ENCODE assay signal across 14 cellular contexts in genomic region chr2:101801496-101801895, GRCh38.
DNase-seq lines count a peak whose midpoint lies in the region; ATAC-seq and TF ChIP-seq lines count a peak whose summit lies in the region.
"Had no signal": no experiment of that assay in that cellular context is flagged by ENCODE, and none has a peak within 500 bp of the region (broad histone marks: within the 10 kb centered on the region; RNA-seq: fewer than 3 reads in every experiment).

No MANE protein-coding gene starts in this region.

- H3K36me3 Mint-ChIP-seq in Calu3 (ENCODE audit: insufficient read depth, unreplicated experiment) (peaks cover 22% of the 10 kb centered on the region), mesothelial cell of epicardium (no peaks in the 10 kb centered on the region)

- H3K9me3 ChIP-seq in RWPE2 (ENCODE audit: severe bottlenecking) = no peaks in the 10 kb centered on the region
- no peaks in the 10 kb centered on the region for H3K9me3 ChIP-seq in psoas muscle
- H3K9me3 ChIP-seq: HAP-1 had no signal

- H3K27me3 ChIP-seq in RWPE2 (ENCODE audit: insufficient read depth, poor library complexity, severe bottlenecking) (no peaks in the 10 kb centered on the region), psoas muscle (ENCODE audit: insufficient read depth in 3 of 3, low read length in 2 of 3) (no peaks in the 10 kb centered on the region)

- WGBS in psoas muscle, 3 donors = 38 to 77% (median 45%) methylated on average over 3 of the region's 3 CpGs

- H3K4me1 ChIP-seq in RWPE2 (ENCODE audit: insufficient read depth, poor library complexity, severe bottlenecking) = peaks cover 44% of the 10 kb centered on the region
- H3K4me1 ChIP-seq in psoas muscle = peaks cover 37% of the 10 kb centered on the region

- no peaks in the 10 kb centered on the region for H3K27me3 Mint-ChIP-seq in Calu3 (ENCODE audit: unreplicated experiment)
- no peaks in the 10 kb centered on the region for H3K27me3 Mint-ChIP-seq in mesothelial cell of epicardium (ENCODE audit: low read depth)

- intact Hi-C loops in Calu3 (cut with micrococcal nuclease; ENCODE audit: unreplicated experiment) = no loop called here
- intact Hi-C loops in psoas muscle (cut with DNase I) = no loop called here

- no peak for TF ChIP-seq CTCF in Calu3 (IDR thresholded peaks at IDR 0.05; ENCODE audit: unreplicated experiment)
- TF ChIP-seq CTCF in RWPE2 (IDR thresholded peaks at IDR 0.05; ENCODE audit: poor library complexity, severe bottlenecking) = no peak
- no peak for TF ChIP-seq CTCF in psoas muscle (IDR thresholded peaks at IDR 0.05)
- no peak for TF ChIP-seq CTCF in mesothelial cell of epicardium (IDR thresholded peaks at IDR 0.05; ENCODE audit: unreplicated experiment)

- H3K4me3 Mint-ChIP-seq in Calu3 (ENCODE audit: low read depth, unreplicated experiment) (no peak overlapping the region), mesothelial cell of epicardium (no peak overlapping the region)

- H3K9me3 Mint-ChIP-seq in Calu3 (ENCODE audit: low read depth, unreplicated experiment) (no peaks in the 10 kb centered on the region), mesothelial cell of epicardium (no peaks in the 10 kb centered on the region)

- no TSS peak for BruUV-seq in Calu3 (replicated peaks; lab: Mats Ljungman, UMichigan)

- peaks cover 58% of the 10 kb centered on the region for H3K4me1 Mint-ChIP-seq in Calu3 (ENCODE audit: low read depth, unreplicated experiment)
- peaks cover 55% of the 10 kb centered on the region for H3K4me1 Mint-ChIP-seq in mesothelial cell of epicardium

- ATAC-seq in RWPE2 (ENCODE audit: low read depth) = no peak
- ATAC-seq in psoas muscle = peak; percentile 57 to 90 (median 72)
- ATAC-seq in HG03439 (IDR thresholded peaks at IDR 0.05; ENCODE audit: unreplicated experiment) = no peak

- CTCF ChIA-PET in Calu3 (lab: Charles Lee) = no interaction called here

- no peak overlapping the region for H3K4me3 ChIP-seq in RWPE2 (ENCODE audit: severe bottlenecking)
- no peak overlapping the region for H3K4me3 ChIP-seq in psoas muscle
- H3K4me3 ChIP-seq: HAP-1 had no signal

- DNase-seq in Calu3 (no peak), RWPE2 (ENCODE audit: low spot score) (no peak), epithelial cell of prostate (ENCODE audit: low read depth, low spot score) (no peak), psoas muscle (no peak), mesothelial cell of epicardium (ENCODE audit: low spot score in 2 of 2, unreplicated experiment in 2 of 2) (no peak), NCI-H1436 treated with DMSO at 0.1 percent for 48 hours (lab: John Stamatoyannopoulos, UW) (no peak), activated gamma-delta T cell treated with Interleukin-2 at 50 U/mL for 16 hours (no peak)
- DNase-seq: IMR-90, MV-4-11, NCI-H1417 treated with DMSO at 0.1 percent for 48 hours, NCI-H2029 treated with DMSO at 0.1 percent for 48 hours, NCI-H510A treated with DMSO at 0.1 percent for 48 hours had no signal

- peak overlapping the region; percentile 90 for H3K27ac ChIP-seq in RWPE2 (ENCODE audit: poor library complexity, severe bottlenecking)
- H3K27ac ChIP-seq in epithelial cell of prostate = peak overlapping the region; percentile 77
- peak overlapping the region; percentile 14 for H3K27ac ChIP-seq in psoas muscle

- H3K27ac Mint-ChIP-seq in Calu3 (ENCODE audit: unreplicated experiment) (peak overlapping the region; percentile 86), mesothelial cell of epicardium (no peak overlapping the region)

- 0 out of 2 replicates have a peak, but pooled peaks cover 4% of the 10 kb centered on the region for H3K36me3 ChIP-seq in RWPE2 (ENCODE audit: low read depth)
- no peaks in the 10 kb centered on the region for H3K36me3 ChIP-seq in psoas muscle (ENCODE audit: insufficient read depth in 1 of 2, low read depth in 1 of 2)
- H3K36me3 ChIP-seq: HAP-1 had no signal

Comparison
In these comparisons a context has a peak if more than half of its experiments do, and no peak if none do; other contexts are left out.
1. ATAC-seq: peak in psoas muscle (4 of 4); none in RWPE2 (single experiment) and HG03439 (single experiment).
2. H3K27ac ChIP-seq: peak in every context shown above with its lines; median percentile 90 in RWPE2; 77 in epithelial cell of prostate; 14 in psoas muscle.